ENCODE assay signal across 25 cellular contexts in genomic region chr15:96002890-96003859, GRCh38.
"Had no signal": no experiment of that assay in that cellular context is flagged by ENCODE, and none has a peak within 500 bp of the region (broad histone marks: within the 10 kb centered on the region; RNA-seq: fewer than 3 reads in every experiment).

No MANE protein-coding gene starts in this region.

- H3K4me1 ChIP-seq: gastroesophageal sphincter, heart left ventricle, psoas muscle, tibial nerve, upper lobe of right lung, uterus had no signal

- H2AFZ ChIP-seq: hepatocyte had no signal

- ATAC-seq: esophagus mucosa; gastroesophageal sphincter; heart left ventricle; left lobe of liver; natural killer cell; psoas muscle; right cardiac atrium; stimulated activated naive B cell treated with anti-CD40 and anti-IgM and Interleukin-4, amounts not matched to agents 10 μg/mL and 1 μg/mL and 100 μg/mL, for 72 hours; upper lobe of right lung had no signal

- H3K9me3 ChIP-seq: gastroesophageal sphincter, heart left ventricle, ovary, psoas muscle, thoracic aorta, tibial nerve, upper lobe of right lung, uterus had no signal

- FAIRE-seq: kidney had no signal

- H3K79me2 ChIP-seq: hepatocyte had no signal

- H3K27me3 ChIP-seq: gastroesophageal sphincter, heart left ventricle, hepatocyte, ovary, tibial nerve, upper lobe of right lung, uterus had no signal

- H3K4me3 ChIP-seq: dorsolateral prefrontal cortex, gastroesophageal sphincter, heart left ventricle, hepatocyte, lung, ovary, psoas muscle, skin epidermis, thoracic aorta, tibial nerve, upper lobe of right lung, uterus had no signal

- DNase-seq: dorsolateral prefrontal cortex; effector CD4-positive, alpha-beta T cell; foreskin fibroblast; heart left ventricle; kidney; natural killer cell; occipital lobe; ovary; posterior cingulate gyrus; psoas muscle; right cardiac atrium; stimulated activated CD4-positive, alpha-beta T cell treated with anti-CD3 and anti-CD28 coated beads, Interleukin-15, amount 100 ng/mL, for 24 hours; stimulated activated CD4-positive, alpha-beta T cell treated with anti-CD3 and anti-CD28 coated beads, Interleukin-2, amount 100 ng/mL, for 48 hours; stimulated activated naive B cell treated with anti-CD40 and anti-IgM and Interleukin-4, amounts not matched to agents 10 μg/mL and 1 μg/mL and 100 μg/mL, for 72 hours; upper lobe of right lung; uterus had no signal

- H3K4me2 ChIP-seq: hepatocyte had no signal

- H3K27ac ChIP-seq: dorsolateral prefrontal cortex, epithelial cell of prostate, gastroesophageal sphincter, heart left ventricle, hepatocyte, ovary, psoas muscle, skin epidermis, thoracic aorta, tibial nerve, upper lobe of right lung, uterus had no signal

- H3K36me3 ChIP-seq: gastroesophageal sphincter, heart left ventricle, ovary, thoracic aorta, tibial nerve, upper lobe of right lung, uterus had no signal
